Comparison of ENCODE assay signal across 14 cellular contexts in genomic region chr4:153763404-153763803, GRCh38. TPM values are rescaled to one million over a fixed set of nuclear protein-coding genes. Genes with fewer than 3 reads are reported as not detected.
DNase-seq lines count a peak whose midpoint lies in the region; ATAC-seq, FAIRE-seq and TF ChIP-seq lines count a peak whose summit lies in the region.
"Had no signal": no experiment of that assay in that cellular context is flagged by ENCODE, and none has a peak within 500 bp of the region (broad histone marks: within the 10 kb centered on the region; RNA-seq: fewer than 3 reads in every experiment).

No MANE protein-coding gene starts in this region.

- H3K9me3 ChIP-seq in MM.1S (replicated peaks; ENCODE audit: insufficient read depth, low read length) (no peaks in the 10 kb centered on the region), K562 (replicated peaks; ENCODE audit: control insufficient read depth, insufficient read depth, low read depth, low read length) (no peaks in the 10 kb centered on the region), neural progenitor cell (ENCODE audit: low read depth) (no peaks in the 10 kb centered on the region)
- H3K9me3 ChIP-seq: A549 had no signal

- H3K4me2 ChIP-seq in MM.1S (ENCODE audit: low read depth, low read length) (no peak overlapping the region), K562 (ENCODE audit: insufficient read depth, low read length) (no peak overlapping the region), neural progenitor cell (peak overlapping the region; percentile 67)
- H3K4me2 ChIP-seq: A549 had no signal

- H3F3A ChIP-seq in MM.1S (ENCODE audit: insufficient read depth, low read length) (no peaks in the 10 kb centered on the region), neural progenitor cell (ENCODE audit: low read depth) (peaks cover 45% of the 10 kb centered on the region)

- H3K4me1 Mint-ChIP-seq in neural progenitor cell, result peaks cover 51% of the 10 kb centered on the region

- no peak for FAIRE-seq in K562 (lab: Jason Lieb, UNC)
- FAIRE-seq: A549 had no signal

- 63% methylated on average over 1 of the region's 1 CpG for WGBS in K562 (ENCODE audit: insufficient coverage, low coverage, missing lambda C conversion rate)

- TF ChIP-seq POLR2A in K562 (conservative IDR thresholded peaks at IDR 0.05), result no peak

- peak; percentile 46; the same call in 2 of the 3 replicates for ATAC-seq in K562
- ATAC-seq: A549; activated T-cell treated with anti-CD3 and anti-CD28 coated beads, Interleukin-2, amount 50 U/mL, for 72 hours had no signal

- TF ChIP-seq EP300 in K562 (IDR thresholded peaks at IDR 0.05; ENCODE audit: low read length), result no peak

- H3K9me1 ChIP-seq in K562 (ENCODE audit: control insufficient read depth, insufficient read depth, low read length), result no peaks in the 10 kb centered on the region

- peak; percentile 28 to 41 for DNase-seq in NOMO-1 (lab: John Stamatoyannopoulos, UW; ENCODE audit: unreplicated experiment in 2 of 2)
- DNase-seq in NOMO-1 treated with dmso at 0.1 percent for 144 hours (lab: John Stamatoyannopoulos, UW; ENCODE audit: unreplicated experiment), result no peak
- DNase-seq in MM.1S, result no peak
- peak in 1 of 4 experiments; percentile 24 for DNase-seq in K562 (ENCODE audit: extremely low read depth in 1 of 4, low spot score in 3 of 4)
- peak; percentile 40 for DNase-seq in neural progenitor cell (ENCODE audit: low spot score)
- DNase-seq in globus pallidus (ENCODE audit: low spot score), result no peak
- DNase-seq in NCI-H1105 treated with DMSO at 0.1 percent for 48 hours (lab: John Stamatoyannopoulos, UW), result no peak
- DNase-seq in effector CD4-positive, alpha-beta T cell, result no peak
- DNase-seq: cerebellar nuclear complex, head of caudate nucleus, NCI-H510A, T-helper 9 cell had no signal

- peaks cover 6% of the 10 kb centered on the region for H3K27me3 Mint-ChIP-seq in neural progenitor cell (ENCODE audit: insufficient read depth, low read depth)

- TF ChIP-seq CTCF in MM.1S (IDR thresholded peaks at IDR 0.05; ENCODE audit: low read length) (peak; percentile 31), K562 (IDR thresholded peaks at IDR 0.05 in 2 of 3, conservative IDR thresholded peaks at IDR 0.05 in 1 of 3; ENCODE audit: insufficient read depth in 2 of 3, low read depth in 1 of 3, low read length in 3 of 3) (peak; percentile 48 to 51 (median 49); a peak in 5 of 6 replicates), neural progenitor cell (IDR thresholded peaks at IDR 0.05) (peak; percentile 65)

- no peak overlapping the region for H3K4me3 ChIP-seq in MM.1S (ENCODE audit: low read length)
- no peak overlapping the region for H3K4me3 ChIP-seq in K562
- no peak overlapping the region for H3K4me3 ChIP-seq in neural progenitor cell
- H3K4me3 ChIP-seq: A549 had no signal

- H3K36me3 Mint-ChIP-seq in neural progenitor cell, result peaks cover 18% of the 10 kb centered on the region

- peak in 1 of 2 experiments; percentile 25; a peak in 1 of 4 replicates for TF ChIP-seq RAD21 in K562 (CRISPR knock-in tag; conservative IDR thresholded peaks at IDR 0.05 in 1 of 2, IDR thresholded peaks at IDR 0.05 in 1 of 2)

- H3K27me3 ChIP-seq in MM.1S (replicated peaks; ENCODE audit: insufficient read depth, low read length), result no peaks in the 10 kb centered on the region; the same call in 1 of the 2 replicates
- H3K27me3 ChIP-seq in K562 (ENCODE audit: control insufficient read depth in 2 of 2, insufficient read depth in 2 of 2, low read length in 2 of 2), result peaks cover 20 to 30% of the 10 kb centered on the region in 2 experiments; a peak in 4 of 5 replicates
- peaks cover 10% of the 10 kb centered on the region for H3K27me3 ChIP-seq in neural progenitor cell

- no TSS peak for BruUV-seq in K562 (replicated peaks; lab: Mats Ljungman, UMichigan)

- no peaks in the 10 kb centered on the region for H4K20me1 ChIP-seq in MM.1S (ENCODE audit: insufficient read depth, low read length)
- H4K20me1 ChIP-seq in K562 (replicated peaks; ENCODE audit: control insufficient read depth, insufficient read depth, low read length), result no peaks in the 10 kb centered on the region
- H4K20me1 ChIP-seq in neural progenitor cell (ENCODE audit: low read depth), result no peaks in the 10 kb centered on the region

- H3K79me2 ChIP-seq in MM.1S (ENCODE audit: low read length) (no peaks in the 10 kb centered on the region), K562 (ENCODE audit: control insufficient read depth, insufficient read depth, low read length) (no peaks in the 10 kb centered on the region), neural progenitor cell (ENCODE audit: low read depth) (peaks cover 20% of the 10 kb centered on the region)

- H3K36me3 ChIP-seq in MM.1S (replicated peaks; ENCODE audit: insufficient read depth, low read length) (no peaks in the 10 kb centered on the region), K562 (ENCODE audit: control insufficient read depth, insufficient read depth, low read length) (no peaks in the 10 kb centered on the region), neural progenitor cell (peaks cover 3% of the 10 kb centered on the region)

- H3K27ac ChIP-seq in MM.1S (ENCODE audit: low read length) (no peak overlapping the region), K562 (ENCODE audit: extremely low read depth, low read depth, low read length) (no peak overlapping the region), neural progenitor cell (peak overlapping the region; percentile 81)
- H3K27ac ChIP-seq: A549 had no signal

- H3K9ac ChIP-seq in MM.1S (ENCODE audit: low read length), result no peak overlapping the region
- no peak overlapping the region for H3K9ac ChIP-seq in K562 (ENCODE audit: insufficient read depth in 1 of 2, low read depth in 2 of 2, low read length in 2 of 2)
- H3K9ac ChIP-seq in neural progenitor cell, result no peak overlapping the region

- no peaks in the 10 kb centered on the region for H3K4me1 ChIP-seq in MM.1S (ENCODE audit: low read length)
- peaks cover 0 to 10% of the 10 kb centered on the region in 2 experiments; a peak in 3 of 5 replicates for H3K4me1 ChIP-seq in K562 (replicated peaks in 1 of 2; ENCODE audit: control insufficient read depth in 2 of 2, insufficient read depth in 2 of 2, low read length in 2 of 2)
- H3K4me1 ChIP-seq in neural progenitor cell, result peaks cover 52% of the 10 kb centered on the region
- H3K4me1 ChIP-seq: A549 had no signal

- no peaks in the 10 kb centered on the region for H3K9me3 Mint-ChIP-seq in neural progenitor cell

- in situ Hi-C loops in K562 (cut with MboI), result no loop called here

- H3K4me3 Mint-ChIP-seq in neural progenitor cell, result peak overlapping the region; percentile 30
- H3K4me3 Mint-ChIP-seq: activated T-cell treated with anti-CD3 and anti-CD28 coated beads, Interleukin-2, amount 50 U/mL, for 72 hours had no signal

- intact Hi-C loops in K562 (cut with micrococcal nuclease), result no loop called here

- no peak overlapping the region for H2AFZ ChIP-seq in MM.1S (ENCODE audit: low read length)
- H2AFZ ChIP-seq in K562 (ENCODE audit: low read depth, low read length), result no peak overlapping the region
- no peak overlapping the region for H2AFZ ChIP-seq in neural progenitor cell (replicated peaks)

- POLR2A ChIA-PET in K562 (lab: Yijun Ruan, JAX), result no interaction called here

- H3K9me2 ChIP-seq in MM.1S (replicated peaks; ENCODE audit: insufficient read depth, low read length), result no peaks in the 10 kb centered on the region

- peak overlapping the region; percentile 94 for H3K27ac Mint-ChIP-seq in neural progenitor cell
- H3K27ac Mint-ChIP-seq: activated T-cell treated with anti-CD3 and anti-CD28 coated beads, Interleukin-2, amount 50 U/mL, for 72 hours had no signal

- CTCF ChIA-PET in K562 (lab: Yijun Ruan, JAX; ENCODE audit: low intra/inter-chr PET ratio), result no interaction called here

TF ChIP-seq in K562, 482 proteins besides CTCF, POLR2A, EP300 and RAD21 (continues in another document):
- TF ChIP-seq ZNF316 (IDR thresholded peaks at IDR 0.05) (peak; percentile 57), WHSC1 (IDR thresholded peaks at IDR 0.05; ENCODE audit: low read length) (no peak), C11orf30 (IDR thresholded peaks at IDR 0.05; ENCODE audit: low read depth) (peak; percentile 33; the same call in 1 of the 2 replicates)

RNA-seq across cellular contexts. Expression of gene RNF175, which starts 3.6 kb away (rescaled TPM):
- not detected in 2 replicates for total RNA-seq in K562 (2011; cell fraction: chromatin; rRNA removed; ENCODE audit: low replicate concordance)
- total RNA-seq in K562 (2011; cell fraction: nucleolus; rRNA removed), result not detected in 2 replicates
- not detected in 2 replicates for total RNA-seq in K562 (2011; cell fraction: nucleoplasm; rRNA removed)
- total RNA-seq in K562 (2014; rRNA removed) (not detected in 2 replicates), K562 (2014; rRNA removed; fragmentation: Illumina TruSeq; extraction: Trizol) (not detected in 2 replicates), K562 (2015; rRNA removed; fragmentation: Illumina TruSeq; extraction: Trizol) (not detected in 2 replicates), K562 (2021) (not detected in 2 replicates), neural progenitor cell (ENCODE audit: low replicate concordance) (25.1 and 34.6 TPM in 2 replicates)
- polyA plus RNA-seq in K562 (2011; rRNA removed) (not detected in 2 replicates), K562 (2014; fragmentation: Illumina TruSeq; extraction: Trizol) (not detected in 2 replicates), K562 (2014; fragmentation: Nextera tagmentation; extraction: Ambion mirVana) (not detected), K562 (2014; rRNA removed) (not detected in 2 replicates)
- polyA plus RNA-seq in K562 (2011; cell fraction: cytosol; rRNA removed), result not detected in 2 replicates
- polyA plus RNA-seq in K562 (2011; cell fraction: nucleus; rRNA removed), result not detected in 2 replicates
- polyA plus RNA-seq in K562 (2012), result not detected in 2 replicates
- polyA minus RNA-seq in K562 (2011; rRNA and poly(A)+ RNA removed), result not detected in 2 replicates
- not detected in 2 replicates for polyA minus RNA-seq in K562 (2011; cell fraction: cytosol; rRNA and poly(A)+ RNA removed)
- polyA minus RNA-seq in K562 (2011; cell fraction: nucleus; rRNA and poly(A)+ RNA removed), result not detected in 2 replicates
- polyA plus RNA-seq: A549 had no signal

RNA-seq across cellular contexts. Expression of gene SFRP2, which starts 25.5 kb away (rescaled TPM):
- not detected in 2 replicates for total RNA-seq in K562 (2011; cell fraction: chromatin; rRNA removed; ENCODE audit: low replicate concordance)
- total RNA-seq in K562 (2011; cell fraction: nucleolus; rRNA removed), result not detected in 2 replicates
- total RNA-seq in K562 (2011; cell fraction: nucleoplasm; rRNA removed), result not detected in 2 replicates
- total RNA-seq in K562 (2014; rRNA removed), result not detected in 2 replicates
- total RNA-seq in K562 (2014; rRNA removed; fragmentation: Illumina TruSeq; extraction: Trizol), result not detected in 2 replicates
- total RNA-seq in K562 (2015; rRNA removed; fragmentation: Illumina TruSeq; extraction: Trizol), result not detected in 2 replicates
- 0.29 and 0.38 TPM in 2 replicates for total RNA-seq in K562 (2021)
- not detected in 2 replicates for polyA plus RNA-seq in K562 (2011; rRNA removed)
- polyA plus RNA-seq in K562 (2011; cell fraction: cytosol; rRNA removed), result not detected in 2 replicates
- polyA plus RNA-seq in K562 (2011; cell fraction: nucleus; rRNA removed), result not detected in 2 replicates
- 0.06 TPM in 1 of 2 replicates, not detected in the other for polyA plus RNA-seq in K562 (2012)
- polyA plus RNA-seq in K562 (2014; fragmentation: Illumina TruSeq; extraction: Trizol), result not detected in 2 replicates
- not detected for polyA plus RNA-seq in K562 (2014; fragmentation: Nextera tagmentation; extraction: Ambion mirVana)
- polyA plus RNA-seq in K562 (2014; rRNA removed), result not detected in 2 replicates
- not detected in 2 replicates for polyA minus RNA-seq in K562 (2011; rRNA and poly(A)+ RNA removed)
- polyA minus RNA-seq in K562 (2011; cell fraction: cytosol; rRNA and poly(A)+ RNA removed), result not detected in 2 replicates
- not detected in 2 replicates for polyA minus RNA-seq in K562 (2011; cell fraction: nucleus; rRNA and poly(A)+ RNA removed)
- total RNA-seq in neural progenitor cell (ENCODE audit: low replicate concordance), result 86.1 and 123 TPM in 2 replicates
- total RNA-seq: activated T-cell treated with anti-CD3 and anti-CD28 coated beads, Interleukin-2, amount 50 U/mL, for 72 hours had no signal
- polyA plus RNA-seq: A549 had no signal

Comparison
In these comparisons a context has a peak if more than half of its experiments do, and no peak if none do; other contexts are left out.
1. DNase-seq: peak in NOMO-1 (2 of 2) and neural progenitor cell (single experiment); none in NOMO-1 treated with dmso at 0.1 percent for 144 hours (single experiment), MM.1S (single experiment), globus pallidus (single experiment), NCI-H1105 treated with DMSO at 0.1 percent for 48 hours (single experiment) and effector CD4-positive, alpha-beta T cell (single experiment).
2. RNA of gene RNF175, which starts 3.6 kb away (total RNA-seq): 25.1 to 34.6 TPM in neural progenitor cell; not detected in K562; every median in the first group is over 10 times any median in the second.
3. RNA of gene SFRP2, which starts 25.5 kb away (total RNA-seq): 86.1 to 123 TPM in neural progenitor cell; 0.29 to 0.38 TPM in K562; every median in the first group is over 10 times any median in the second.
4. Peak in every context shown above with its lines, with median percentiles within 50 percentile points of each other: CTCF ChIP-seq.